In genomic region chr16:58727796-58728568, GRCh38 we compare ENCODE assay signal across 15 cellular contexts.
"Had no signal": no experiment of that assay in that cellular context is flagged by ENCODE, and none has a peak within 500 bp of the region (broad histone marks: within the 10 kb centered on the region; RNA-seq: fewer than 3 reads in every experiment).

No MANE protein-coding gene starts in this region.

- ATAC-seq: left lung, SK-N-SH treated with all-trans-retinoic acid at 6 μM for 48 hours had no signal

- H3K27ac Mint-ChIP-seq: dendritic cell treated with granulocyte-macrophage colony-stimulating factor and Interleukin-4, amounts not matched to agents 40 ng/mL and 50 ng/mL, for 4 days; neural progenitor cell; T-helper 1 cell treated with Interleukin-12 subunit alpha and Interleukin-12 subunit beta and Interleukin-4 antibody, amounts not matched to agents 30 μg/mL and 1 μg/mL, for 36 hours had no signal

- H3K4me3 ChIP-seq: adrenal gland, left lung, neural progenitor cell, ovary, upper lobe of left lung had no signal

- H3K4me3 Mint-ChIP-seq: dendritic cell treated with granulocyte-macrophage colony-stimulating factor and Interleukin-4, amounts not matched to agents 40 ng/mL and 50 ng/mL, for 4 days; neural progenitor cell; T-helper 1 cell treated with Interleukin-12 subunit alpha and Interleukin-12 subunit beta and Interleukin-4 antibody, amounts not matched to agents 30 μg/mL and 1 μg/mL, for 36 hours had no signal

- H3K9ac ChIP-seq: neural progenitor cell had no signal

- H3K27ac ChIP-seq: brain microvascular endothelial cell, left lung, neural progenitor cell, ovary, upper lobe of left lung had no signal

- DNase-seq: activated CD4-positive, alpha-beta T cell treated with anti-CD3 and anti-CD28 coated beads, Interleukin-2, amount 50 U/mL, for 1 hour; activated naive CD4-positive, alpha-beta T cell treated with anti-CD3 and anti-CD28 coated beads, Interleukin-2, amount 50 U/mL, for 16 hours; activated T-cell treated with anti-CD3 and anti-CD28 coated beads for 4 hours; brain microvascular endothelial cell; cerebellar nuclear complex; left lung; ovary; retina; stimulated activated naive CD4-positive, alpha-beta T cell treated with Interleukin-2 at 50 U/mL for 16 hours; upper lobe of left lung had no signal

- H3K36me3 ChIP-seq: ovary had no signal

- H3K9me3 ChIP-seq: adrenal gland, left lung, ovary, upper lobe of left lung had no signal

- H3K27me3 ChIP-seq: adrenal gland, brain microvascular endothelial cell, left lung, neural progenitor cell, ovary, upper lobe of left lung had no signal

- H3K9me3 Mint-ChIP-seq: dendritic cell treated with granulocyte-macrophage colony-stimulating factor and Interleukin-4, amounts not matched to agents 40 ng/mL and 50 ng/mL, for 4 days; neural progenitor cell; T-helper 1 cell treated with Interleukin-12 subunit alpha and Interleukin-12 subunit beta and Interleukin-4 antibody, amounts not matched to agents 30 μg/mL and 1 μg/mL, for 36 hours had no signal
